ENCODE assay signal across 20 cellular contexts in genomic region chr11:127105578-127105977, GRCh38.
DNase-seq lines count a peak whose midpoint lies in the region; ATAC-seq and TF ChIP-seq lines count a peak whose summit lies in the region.
"Had no signal": no experiment of that assay in that cellular context is flagged by ENCODE, and none has a peak within 500 bp of the region (broad histone marks: within the 10 kb centered on the region; RNA-seq: fewer than 3 reads in every experiment).

No MANE protein-coding gene starts in this region.

- no peak overlapping the region for H3K4me3 Mint-ChIP-seq in glutamatergic neuron (ENCODE audit: unreplicated experiment)
- H3K4me3 Mint-ChIP-seq: activated naive CD8-positive, alpha-beta T cell treated with anti-CD3 and anti-CD28 coated beads, Interleukin-2, amount 10 ng/mL, durations not matched to agents 7 days and 5 days; CD8-positive, alpha-beta T cell; central memory CD8-positive, alpha-beta T cell had no signal

- peaks cover 6% of the 10 kb centered on the region for H3K27me3 Mint-ChIP-seq in glutamatergic neuron (ENCODE audit: unreplicated experiment)
- H3K27me3 Mint-ChIP-seq: activated naive CD8-positive, alpha-beta T cell treated with anti-CD3 and anti-CD28 coated beads, Interleukin-2, amount 10 ng/mL, durations not matched to agents 7 days and 5 days had no signal

- peaks cover 35% of the 10 kb centered on the region for H3K4me1 Mint-ChIP-seq in glutamatergic neuron (ENCODE audit: low read depth, unreplicated experiment)
- H3K4me1 Mint-ChIP-seq: activated naive CD8-positive, alpha-beta T cell treated with anti-CD3 and anti-CD28 coated beads, Interleukin-2, amount 10 ng/mL, durations not matched to agents 7 days and 5 days; central memory CD8-positive, alpha-beta T cell had no signal

- ATAC-seq in HG03135 (IDR thresholded peaks at IDR 0.05; ENCODE audit: unreplicated experiment): no peak
- ATAC-seq: A549; CD8-positive, alpha-beta T cell; heart left ventricle; left cardiac atrium; Panc1 had no signal

- H3K27ac Mint-ChIP-seq in glutamatergic neuron (ENCODE audit: unreplicated experiment): peak overlapping the region; percentile 99
- H3K27ac Mint-ChIP-seq: activated naive CD8-positive, alpha-beta T cell treated with anti-CD3 and anti-CD28 coated beads, Interleukin-2, amount 10 ng/mL, durations not matched to agents 7 days and 5 days; CD8-positive, alpha-beta T cell had no signal

- DNase-seq in NCI-H345 (lab: John Stamatoyannopoulos, UW) (peak; percentile 62), NCI-H345 treated with DMSO at 0.1 percent for 48 hours (lab: John Stamatoyannopoulos, UW; ENCODE audit: unreplicated experiment) (no peak), NCI-H526 (lab: John Stamatoyannopoulos, UW) (peak; percentile 78 to 83), glutamatergic neuron (no peak), dedifferentiated amniotic fluid mesenchymal stem cell (ENCODE audit: extremely low spot score) (no peak), G401 (ENCODE audit: low spot score) (no peak)
- DNase-seq in NK-92 treated with Interleukin-12 subunit alpha and Interleukin-12 subunit beta, amount 100 ng/mL, for 24 hours (lab: John Stamatoyannopoulos, UW): no peak
- DNase-seq: activated effector memory CD4-positive, alpha-beta T cell treated with anti-CD3 and anti-CD28 coated beads, Interleukin-2, amount 50 U/mL, for 16 hours; activated naive CD8-positive, alpha-beta T cell treated with anti-CD3 and anti-CD28 coated beads, Interleukin-2, amount 10 ng/mL, durations not matched to agents 7 days and 5 days; CD8-positive, alpha-beta T cell; H7; heart left ventricle; left cardiac atrium; mesenchymal stem cell; stimulated activated CD4-positive, alpha-beta T cell treated with anti-CD3 and anti-CD28 coated beads, Interleukin-2, amount 100 ng/mL, for 24 hours; SW 1271 had no signal

- peaks cover 3% of the 10 kb centered on the region for H3K9me3 Mint-ChIP-seq in glutamatergic neuron (ENCODE audit: unreplicated experiment)
- H3K9me3 Mint-ChIP-seq: activated naive CD8-positive, alpha-beta T cell treated with anti-CD3 and anti-CD28 coated beads, Interleukin-2, amount 10 ng/mL, durations not matched to agents 7 days and 5 days; CD8-positive, alpha-beta T cell had no signal

- TF ChIP-seq CTCF in glutamatergic neuron (IDR thresholded peaks at IDR 0.05; ENCODE audit: partially characterized antibody, unreplicated experiment): no peak

- in situ Hi-C loops in G401 (cut with HindIII; ENCODE audit: low sequenced_read_pairs): no loop called here

- no peaks in the 10 kb centered on the region for H3K36me3 Mint-ChIP-seq in glutamatergic neuron (ENCODE audit: unreplicated experiment)
- H3K36me3 Mint-ChIP-seq: activated naive CD8-positive, alpha-beta T cell treated with anti-CD3 and anti-CD28 coated beads, Interleukin-2, amount 10 ng/mL, durations not matched to agents 7 days and 5 days; CD8-positive, alpha-beta T cell had no signal

Comparison
In these comparisons a context has a peak if more than half of its experiments do, and no peak if none do; other contexts are left out.
1. DNase-seq: peak in NCI-H345 (single experiment) and NCI-H526 (2 of 2); none in NCI-H345 treated with DMSO at 0.1 percent for 48 hours (single experiment), glutamatergic neuron (single experiment), NK-92 treated with Interleukin-12 subunit alpha and Interleukin-12 subunit beta, amount 100 ng/mL, for 24 hours (single experiment), dedifferentiated amniotic fluid mesenchymal stem cell (single experiment) and G401 (single experiment).